In the genomic region with DNA sequence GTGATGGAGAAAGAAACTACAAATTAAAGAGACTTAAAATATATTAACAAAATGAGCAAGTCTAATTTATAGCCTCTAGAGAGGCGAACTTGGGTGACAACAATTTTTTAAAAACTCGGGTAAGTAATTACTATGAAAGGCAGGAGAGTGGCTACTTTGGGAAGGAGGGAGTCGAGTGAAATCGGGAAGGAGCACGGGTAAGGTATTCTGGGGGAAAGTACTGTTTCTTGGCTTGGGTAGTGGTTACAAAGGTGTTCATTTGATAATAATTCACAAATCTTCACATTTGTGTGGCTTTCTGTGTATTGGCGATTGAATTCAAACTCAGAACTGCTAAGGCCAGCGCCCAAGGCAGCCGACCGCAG, we compare ENCODE assay signal across 1 cellular context.
TF ChIP-seq lines count a peak whose summit lies in the region.

No MANE protein-coding gene starts in this region.

TF ChIP-seq in neural cell, 6 proteins besides CTCF, POLR2A, EP300 and RAD21 (continued from another document):
- no peak for TF ChIP-seq REST (IDR thresholded peaks at IDR 0.05; ENCODE audit: borderline replicate concordance)
